In the genomic region with DNA sequence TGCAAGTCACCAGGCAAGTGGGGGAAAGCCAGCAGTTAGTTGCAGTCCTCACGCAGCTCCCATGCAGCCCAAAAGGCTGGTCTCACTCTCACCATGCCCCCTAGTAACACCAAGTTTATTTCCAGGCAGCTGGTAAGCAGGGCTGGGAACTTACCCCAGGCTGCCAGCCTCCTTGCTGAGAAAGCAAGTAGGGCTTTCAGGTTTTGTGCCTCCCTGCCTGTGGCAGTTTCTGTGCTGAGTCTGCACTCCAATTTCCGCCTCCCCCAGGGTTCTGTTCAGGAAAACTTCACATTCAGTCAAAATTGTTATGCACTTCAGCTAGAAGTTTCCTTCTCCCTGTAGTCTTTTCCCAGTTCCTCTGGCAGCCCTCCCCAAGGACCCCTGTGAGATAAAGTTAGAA, we compare ENCODE assay signal across 30 cellular contexts.
"Had no signal": no experiment of that assay in that cellular context is flagged by ENCODE, and none has a peak within 500 bp of the region (broad histone marks: within the 10 kb centered on the region; RNA-seq: fewer than 3 reads in every experiment).

No MANE protein-coding gene starts in this region.

- H3K27ac Mint-ChIP-seq: activated CD4-positive, alpha-beta T cell treated with anti-CD3 and anti-CD28 coated beads for 36 hours; activated CD4-positive, alpha-beta T cell treated with anti-CD3 and anti-CD28 coated beads, Interleukin-2, amount 10 ng/mL, durations not matched to agents 7 days and 5 days; activated CD8-positive, alpha-beta T cell treated with anti-CD3 and anti-CD28 coated beads, Interleukin-2, amount 10 ng/mL, durations not matched to agents 7 days and 5 days; activated naive CD4-positive, alpha-beta T cell treated with anti-CD3 and anti-CD28 coated beads for 36 hours; activated naive CD4-positive, alpha-beta T cell treated with anti-CD3 and anti-CD28 coated beads, Interleukin-2, amount 50 U/mL, for 72 hours; activated T-cell treated with anti-CD3 and anti-CD28 coated beads, Interleukin-2, amount 50 U/mL, for 24 hours; activated T-helper 1 cell treated with anti-CD3 and anti-CD28 coated beads, Interleukin-12 subunit alpha, Interleukin-12 subunit beta, Interleukin-2, Interleukin-4 antibody, amounts not matched to agents 30 ng/mL and 10 ng/mL and 1 ng/mL, durations not matched to agents 14 hours and 24 hours and 36 hours; brain had no signal

- ATAC-seq: activated CD4-positive, alpha-beta T cell treated with anti-CD3 and anti-CD28 coated beads for 36 hours; activated CD4-positive, CD25-positive, alpha-beta regulatory T cell treated with anti-CD3 and anti-CD28 coated beads, Interleukin-2, amount 50 U/mL, for 24 hours; activated CD8-positive, alpha-beta T cell treated with anti-CD3 and anti-CD28 coated beads, Interleukin-2, amount 10 ng/mL, durations not matched to agents 7 days and 5 days; activated naive CD4-positive, alpha-beta T cell treated with anti-CD3 and anti-CD28 coated beads, Interleukin-2, amount 50 U/mL, for 72 hours; PC-3; Right ventricle myocardium inferior had no signal

- H3K4me3 Mint-ChIP-seq: activated CD4-positive, alpha-beta T cell treated with anti-CD3 and anti-CD28 coated beads for 36 hours; activated CD4-positive, alpha-beta T cell treated with anti-CD3 and anti-CD28 coated beads, Interleukin-2, amount 10 ng/mL, durations not matched to agents 7 days and 5 days; activated CD8-positive, alpha-beta T cell treated with anti-CD3 and anti-CD28 coated beads, Interleukin-2, amount 10 ng/mL, durations not matched to agents 7 days and 5 days; activated naive CD4-positive, alpha-beta T cell treated with anti-CD3 and anti-CD28 coated beads for 36 hours; activated T-cell treated with anti-CD3 and anti-CD28 coated beads, Interleukin-2, amount 50 U/mL, for 24 hours; activated T-helper 1 cell treated with anti-CD3 and anti-CD28 coated beads, Interleukin-12 subunit alpha, Interleukin-12 subunit beta, Interleukin-2, Interleukin-4 antibody, amounts not matched to agents 30 ng/mL and 10 ng/mL and 1 ng/mL, durations not matched to agents 14 hours and 24 hours and 36 hours; brain had no signal

- H3K27me3 Mint-ChIP-seq: activated CD4-positive, alpha-beta T cell treated with anti-CD3 and anti-CD28 coated beads for 36 hours; activated CD4-positive, alpha-beta T cell treated with anti-CD3 and anti-CD28 coated beads, Interleukin-2, amount 10 ng/mL, durations not matched to agents 7 days and 5 days; activated T-cell treated with anti-CD3 and anti-CD28 coated beads, Interleukin-2, amount 50 U/mL, for 24 hours had no signal

- H3K4me1 Mint-ChIP-seq: brain had no signal

- H3K4me1 ChIP-seq: adrenal gland, Peyer's patch had no signal

- H3K4me3 ChIP-seq: adrenal gland, Peyer's patch had no signal

- H3K27me3 ChIP-seq: adrenal gland, Peyer's patch had no signal

- DNase-seq: activated CD4-positive, alpha-beta T cell treated with anti-CD3 and anti-CD28 coated beads for 36 hours; activated CD4-positive, alpha-beta T cell treated with anti-CD3 and anti-CD28 coated beads, Interleukin-2, amount 10 ng/mL, durations not matched to agents 7 days and 5 days; activated CD4-positive, alpha-beta T cell treated with anti-CD3 and anti-CD28 coated beads, Interleukin-2, amount 50 U/mL, for 48 hours; activated CD8-positive, alpha-beta T cell treated with anti-CD3 and anti-CD28 coated beads, Interleukin-2, amount 10 ng/mL, durations not matched to agents 7 days and 5 days; activated gamma-delta T cell treated with Interleukin-2 at 50 U/mL for 16 hours; activated naive CD4-positive, alpha-beta T cell treated with anti-CD3 and anti-CD28 coated beads for 36 hours; activated T-cell treated with anti-CD3 and anti-CD28 coated beads, Interleukin-2, amount 50 U/mL, for 24 hours; adrenal gland; anterior cingulate cortex; caudate nucleus; cerebellar nuclear complex; KG1; NCI-H1048; NCI-H1105 treated with DMSO at 0.1 percent for 48 hours; NCI-H1436; NCI-H1694; NCI-H1930; NCI-H2081 treated with DMSO at 0.1 percent for 48 hours; NCI-H226; NCI-H524 treated with DMSO at 0.1 percent for 48 hours; NK-92 treated with Interleukin-12 subunit alpha and Interleukin-12 subunit beta, amount 100 ng/mL, for 24 hours; PC-3; Peyer's patch; SIG-M5 had no signal

- H3K36me3 ChIP-seq: adrenal gland, Peyer's patch had no signal

- H3K27ac ChIP-seq: adrenal gland, Peyer's patch, RWPE1 had no signal
